ENCODE assay signal across 15 cellular contexts in genomic region chr14:96631621-96632362, GRCh38.
DNase-seq lines count a peak whose midpoint lies in the region; FAIRE-seq and TF ChIP-seq lines count a peak whose summit lies in the region.
"Had no signal": no experiment of that assay in that cellular context is flagged by ENCODE, and none has a peak within 500 bp of the region (broad histone marks: within the 10 kb centered on the region; RNA-seq: fewer than 3 reads in every experiment).

No MANE protein-coding gene starts in this region.

- no peaks in the 10 kb centered on the region for H3K9me3 ChIP-seq in MG63
- H3K9me3 ChIP-seq in H1 (ENCODE audit: insufficient read depth in 2 of 2, low read depth in 1 of 2, low read length in 1 of 2), result peaks cover 0 to 4% of the 10 kb centered on the region in 2 experiments; a peak in 1 of 4 replicates
- no peaks in the 10 kb centered on the region for H3K9me3 ChIP-seq in small intestine (ENCODE audit: control insufficient read depth, low read depth)
- H3K9me3 ChIP-seq in tibial nerve, result peaks cover 0 to 10% (median 0%) of the 10 kb centered on the region in 4 donors
- H3K9me3 ChIP-seq: uterus had no signal

- H3K4me1 ChIP-seq in H1 (replicated peaks in 1 of 4; ENCODE audit: control insufficient read depth in 3 of 4, insufficient read depth in 4 of 4, low read length in 3 of 4) (no peaks in the 10 kb centered on the region; a peak in 1 of 7 replicates), small intestine (ENCODE audit: control insufficient read depth in 2 of 2, insufficient read depth in 1 of 2, low read depth in 1 of 2, low read length in 1 of 2) (no peaks in the 10 kb centered on the region), tibial nerve (no peaks in the 10 kb centered on the region)
- H3K4me1 ChIP-seq: neural progenitor cell, uterus had no signal

- no peak for TF ChIP-seq CTCF in H1 (IDR thresholded peaks at IDR 0.05; ENCODE audit: control extremely low read depth in 1 of 3, insufficient read depth in 1 of 3, low read depth in 1 of 3, low read length in 3 of 3)
- no peak for TF ChIP-seq CTCF in GM10248 (IDR thresholded peaks at IDR 0.05; ENCODE audit: control extremely low read depth, extremely low read depth, low read depth, missing control alignments)
- TF ChIP-seq CTCF in tibial nerve (IDR thresholded peaks at IDR 0.05), result no peak

- H3K4me3 ChIP-seq in MG63, result no peak overlapping the region
- no peak overlapping the region for H3K4me3 ChIP-seq in H1 (ENCODE audit: extremely low read depth in 1 of 4, insufficient read depth in 2 of 4, low read depth in 3 of 4, low read length in 4 of 4)
- H3K4me3 ChIP-seq in small intestine (ENCODE audit: low read depth in 1 of 2, low read length in 2 of 2), result no peak overlapping the region
- no peak overlapping the region for H3K4me3 ChIP-seq in tibial nerve
- H3K4me3 ChIP-seq: neural progenitor cell, SK-N-MC, uterus had no signal

- H3K18ac ChIP-seq in H1 (ENCODE audit: extremely low read depth, low read length), result no peak overlapping the region

- no peak for FAIRE-seq in H1 (lab: Jason Lieb, UNC)
- FAIRE-seq in small intestine (lab: Jason Lieb, UNC), result no peak
- FAIRE-seq: bronchial epithelial cell had no signal

- H2BK20ac ChIP-seq in H1 (ENCODE audit: low read length), result no peak overlapping the region

- H2BK15ac ChIP-seq in H1 (ENCODE audit: low read length), result no peak overlapping the region

- no peaks in the 10 kb centered on the region for H3K36me3 ChIP-seq in MG63
- no peaks in the 10 kb centered on the region for H3K36me3 ChIP-seq in H1 (ENCODE audit: control insufficient read depth in 2 of 4, insufficient read depth in 4 of 4, low read length in 3 of 4)
- H3K36me3 ChIP-seq in small intestine (ENCODE audit: control insufficient read depth in 2 of 2, insufficient read depth in 2 of 2, low read length in 2 of 2), result no peaks in the 10 kb centered on the region
- H3K36me3 ChIP-seq in tibial nerve, result no peaks in the 10 kb centered on the region
- H3K36me3 ChIP-seq: neural progenitor cell, uterus had no signal

- H4K20me1 ChIP-seq in H1 (replicated peaks in 1 of 2; ENCODE audit: control insufficient read depth in 1 of 2, insufficient read depth in 2 of 2, low read length in 2 of 2), result no peaks in the 10 kb centered on the region

- H2BK120ac ChIP-seq in H1 (replicated peaks; ENCODE audit: low read depth, low read length), result no peak overlapping the region

- no peaks in the 10 kb centered on the region for H3K79me2 ChIP-seq in H1 (ENCODE audit: control insufficient read depth in 1 of 2, insufficient read depth in 2 of 2, low read length in 2 of 2)

- no peak overlapping the region for H2BK12ac ChIP-seq in H1 (ENCODE audit: low read depth, low read length)

- H3K79me1 ChIP-seq in H1 (ENCODE audit: low read depth, low read length), result no peaks in the 10 kb centered on the region

- no peak for TF ChIP-seq RAD21 in H1 (IDR thresholded peaks at IDR 0.05 in 1 of 2, conservative IDR thresholded peaks at IDR 0.05 in 1 of 2; ENCODE audit: low read depth in 2 of 2, low read length in 2 of 2)

- H3K14ac ChIP-seq in H1 (ENCODE audit: insufficient read length), result no peak overlapping the region

- peak overlapping the region; percentile 12; the same call in 1 of the 2 replicates for H4K8ac ChIP-seq in H1 (ENCODE audit: extremely low read depth, insufficient read depth, low read length)

- no peak overlapping the region; the same call in 1 of the 2 replicates for H2AFZ ChIP-seq in H1 (ENCODE audit: low read length)
- H2AFZ ChIP-seq: neural progenitor cell had no signal

- no peak overlapping the region for H2BK5ac ChIP-seq in H1 (ENCODE audit: low read depth, low read length)

- no peak overlapping the region for H4K5ac ChIP-seq in H1 (ENCODE audit: insufficient read length, low read depth, low read length)

- H3K23ac ChIP-seq in H1 (ENCODE audit: insufficient read length), result no peak overlapping the region

- H4K91ac ChIP-seq in H1 (replicated peaks; ENCODE audit: insufficient read length, low read length), result peak overlapping the region; percentile 38

- no peak overlapping the region for H3K4me2 ChIP-seq in H1 (ENCODE audit: insufficient read depth in 1 of 2, low read depth in 2 of 2, low read length in 2 of 2)
- H3K4me2 ChIP-seq: neural progenitor cell had no signal

- WGBS in H1 (ENCODE audit: extremely low coverage in 1 of 2, insufficient coverage in 1 of 2, insufficient read length in 1 of 2, insufficient replicate concordance in 2 of 2, low coverage in 1 of 2, low lambda C conversion rate in 2 of 2, missing lambda C conversion rate in 1 of 2), 2 experiments, result 93% methylated on average over 16 of the region's 17 CpGs; no CpG with 5 or more reads in 1 of the 2 experiments
- WGBS in small intestine, 3 donors, result 73 to 81% (median 76%) methylated on average over 17 of the region's 17 CpGs
- WGBS in tibial nerve, 2 donors, result 75 to 91% methylated on average over 16 to 17 of the region's 17 CpGs

- CTCF ChIA-PET in H1 (lab: Charles Lee; ENCODE audit: partially characterized antibody) (no interaction called here), GM10248 (lab: Yijun Ruan, JAX) (no interaction called here)

- DNase-seq in activated T-cell treated with anti-CD3 and anti-CD28 coated beads for 4 hours, result peak; percentile 2
- DNase-seq in activated T-cell treated with anti-CD3 and anti-CD28 coated beads, Interleukin-2, amount 50 U/mL, for 1 hour, result no peak
- peak; percentile 4 for DNase-seq in MG63
- peak in 1 of 2 experiments; percentile 39 for DNase-seq in H1 (ENCODE audit: low read depth in 1 of 2, low spot score in 2 of 2)
- DNase-seq in small intestine, result peak; percentile 7
- no peak for DNase-seq in GM10248 (ENCODE audit: extremely low spot score)
- DNase-seq in tibial nerve (ENCODE audit: low spot score in 2 of 2), result no peak
- DNase-seq in stimulated activated CD4-positive, alpha-beta T cell treated with anti-CD3 and anti-CD28 coated beads, Interleukin-4, amount 100 ng/mL, for 4 hours, result no peak
- DNase-seq: effector CD8-positive, alpha-beta T cell; mammary epithelial cell; NCI-H1105 had no signal

- no peak overlapping the region for H3K4ac ChIP-seq in H1 (replicated peaks; ENCODE audit: insufficient read length, low read depth, low read length)

- TF ChIP-seq POLR2A in H1 (IDR thresholded peaks at IDR 0.05; ENCODE audit: control extremely low read depth in 1 of 2, low read depth in 2 of 2, low read length in 2 of 2), result no peak
- no peak for TF ChIP-seq POLR2A in tibial nerve (IDR thresholded peaks at IDR 0.05)

- POLR2A ChIA-PET in H1 (lab: Charles Lee; ENCODE audit: partially characterized antibody), result no interaction called here
- POLR2A ChIA-PET in GM10248 (lab: Yijun Ruan, JAX), result no interaction called here

- TF ChIP-seq EP300 in H1 (IDR thresholded peaks at IDR 0.05; ENCODE audit: borderline replicate concordance in 1 of 2, low read depth in 2 of 2, low read length in 2 of 2) (no peak), tibial nerve (IDR thresholded peaks at IDR 0.05) (no peak)

- H3K27ac ChIP-seq in H1 (ENCODE audit: low read depth, low read length) (no peak overlapping the region), small intestine (ENCODE audit: low read depth in 1 of 2, low read length in 1 of 2) (no peak overlapping the region), tibial nerve (no peak overlapping the region)
- H3K27ac ChIP-seq: neural progenitor cell, SK-N-MC, uterus had no signal

- no peak overlapping the region for H2AK5ac ChIP-seq in H1 (ENCODE audit: low read depth, low read length)

- no peak overlapping the region for H3K56ac ChIP-seq in H1 (replicated peaks; ENCODE audit: insufficient read length, low read depth, low read length)

- no peak overlapping the region for H3K9ac ChIP-seq in H1 (replicated peaks in 1 of 4; ENCODE audit: extremely low read depth in 1 of 4, low read depth in 3 of 4, low read length in 3 of 4)
- H3K9ac ChIP-seq: neural progenitor cell had no signal

- H3K27me3 ChIP-seq in MG63, result no peaks in the 10 kb centered on the region
- H3K27me3 ChIP-seq in H1 (replicated peaks in 1 of 4; ENCODE audit: control insufficient read depth in 3 of 4, extremely low read depth in 1 of 4, insufficient read depth in 3 of 4, low read length in 3 of 4), result no peaks in the 10 kb centered on the region
- H3K27me3 ChIP-seq in small intestine (ENCODE audit: control insufficient read depth in 2 of 2, insufficient read depth in 2 of 2, low read length in 2 of 2), result peaks cover 0 to 3% of the 10 kb centered on the region in 2 donors
- H3K27me3 ChIP-seq in tibial nerve, result no peaks in the 10 kb centered on the region
- H3K27me3 ChIP-seq: neural progenitor cell, uterus had no signal

- no peaks in the 10 kb centered on the region for H3K23me2 ChIP-seq in H1 (ENCODE audit: low read depth, low read length)

TF ChIP-seq in H1, 55 proteins besides CTCF, POLR2A, EP300 and RAD21 (continues in another document):
- TF ChIP-seq ASH2L (IDR thresholded peaks at IDR 0.05; ENCODE audit: low read length), result no peak
- no peak for TF ChIP-seq CEBPB (IDR thresholded peaks at IDR 0.05; ENCODE audit: low read depth, low read length)
- no peak for TF ChIP-seq TAF1 (IDR thresholded peaks at IDR 0.05; ENCODE audit: low read depth, low read length)

Comparison
In these comparisons a context has a peak if more than half of its experiments do, and no peak if none do; other contexts are left out.
1. DNase-seq: peak in activated T-cell treated with anti-CD3 and anti-CD28 coated beads for 4 hours (single experiment), MG63 (single experiment) and small intestine (single experiment); none in activated T-cell treated with anti-CD3 and anti-CD28 coated beads, Interleukin-2, amount 50 U/mL, for 1 hour (single experiment), GM10248 (single experiment), tibial nerve (0 of 2) and stimulated activated CD4-positive, alpha-beta T cell treated with anti-CD3 and anti-CD28 coated beads, Interleukin-4, amount 100 ng/mL, for 4 hours (0 of 2).